In the genomic region with DNA sequence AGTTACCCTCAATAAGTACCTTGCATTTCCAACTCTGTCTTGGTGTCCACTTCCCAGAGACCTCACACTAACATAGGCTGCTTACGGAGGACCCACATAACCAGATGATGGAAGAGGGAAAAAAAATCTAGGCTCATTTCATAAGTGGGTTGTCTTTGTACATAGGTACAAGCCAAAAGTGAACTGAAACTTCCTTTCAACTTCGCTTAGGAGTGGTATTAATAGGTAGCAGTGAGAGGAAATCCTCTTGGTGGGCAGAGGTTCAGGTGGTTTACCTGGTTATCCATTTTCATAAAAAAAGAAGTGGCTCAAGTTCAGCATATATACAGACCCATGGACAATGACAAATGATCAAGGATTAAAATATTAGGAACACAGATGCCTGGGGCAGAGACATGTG, we compare ENCODE assay signal across 23 cellular contexts.
"Had no signal": no experiment of that assay in that cellular context is flagged by ENCODE, and none has a peak within 500 bp of the region (broad histone marks: within the 10 kb centered on the region; RNA-seq: fewer than 3 reads in every experiment).

No MANE protein-coding gene starts in this region.

- H3K27ac ChIP-seq: adrenal gland, ascending aorta, brain microvascular endothelial cell, foreskin keratinocyte, spleen, thyroid gland had no signal

- ATAC-seq: foreskin keratinocyte; left ventricle myocardium superior; natural killer cell treated with Interleukin-12 subunit alpha and Interleukin-12 subunit beta and Interleukin-15 and Interleukin-18, amount 100 ng/mL, for 72 hours had no signal

- H3K27ac Mint-ChIP-seq: activated CD4-positive, alpha-beta memory T cell treated with anti-CD3 and anti-CD28 coated beads for 36 hours; activated naive CD4-positive, alpha-beta T cell treated with anti-CD3 and anti-CD28 coated beads, Interleukin-2, amount 50 U/mL, for 24 hours; dendritic cell treated with granulocyte-macrophage colony-stimulating factor and Interleukin-4, amounts not matched to agents 40 ng/mL and 50 ng/mL, for 4 days; natural killer cell treated with Interleukin-12 subunit alpha and Interleukin-12 subunit beta and Interleukin-15 and Interleukin-18, amount 100 ng/mL, for 72 hours; progenitor cell of endocrine pancreas; stimulated activated naive CD8-positive, alpha-beta T cell treated with anti-CD3 and anti-CD28 coated beads, Interleukin-15, Interleukin-2, amounts not matched to agents 100 ng/mL and 50 ng/mL, for 24 hours had no signal

- H3K9me3 ChIP-seq: adrenal gland, spleen, thyroid gland had no signal

- H3K4me1 ChIP-seq: adrenal gland, ascending aorta, foreskin keratinocyte, spleen, thyroid gland had no signal

- H3K36me3 ChIP-seq: adrenal gland, ascending aorta, brain microvascular endothelial cell, spleen, thyroid gland had no signal

- H3K27me3 Mint-ChIP-seq: activated CD4-positive, alpha-beta memory T cell treated with anti-CD3 and anti-CD28 coated beads for 36 hours; activated naive CD4-positive, alpha-beta T cell treated with anti-CD3 and anti-CD28 coated beads, Interleukin-2, amount 50 U/mL, for 24 hours; progenitor cell of endocrine pancreas; stimulated activated naive CD8-positive, alpha-beta T cell treated with anti-CD3 and anti-CD28 coated beads, Interleukin-15, Interleukin-2, amounts not matched to agents 100 ng/mL and 50 ng/mL, for 24 hours had no signal

- H3K4me1 Mint-ChIP-seq: activated naive CD4-positive, alpha-beta T cell treated with anti-CD3 and anti-CD28 coated beads, Interleukin-2, amount 50 U/mL, for 24 hours had no signal

- H3K4me3 ChIP-seq: adrenal gland, ascending aorta, spleen, thyroid gland had no signal

- DNase-seq: activated CD4-positive, alpha-beta memory T cell treated with anti-CD3 and anti-CD28 coated beads for 36 hours; activated CD4-positive, alpha-beta T cell treated with anti-CD3 and anti-CD28 coated beads for 48 hours; activated gamma-delta T cell; adrenal gland; brain microvascular endothelial cell; caudate nucleus; effector CD8-positive, alpha-beta T cell; foreskin keratinocyte; hippocampal formation; left ventricle myocardium superior; mammary epithelial cell; midbrain; retina; spleen; stimulated activated CD4-positive, alpha-beta T cell treated with anti-CD3 and anti-CD28 coated beads, Interleukin-4, amount 100 ng/mL, for 24 hours; substantia nigra; thyroid gland had no signal

- H3K36me3 Mint-ChIP-seq: activated CD4-positive, alpha-beta memory T cell treated with anti-CD3 and anti-CD28 coated beads for 36 hours; natural killer cell treated with Interleukin-12 subunit alpha and Interleukin-12 subunit beta and Interleukin-15 and Interleukin-18, amount 100 ng/mL, for 72 hours had no signal

- H3K4me3 Mint-ChIP-seq: activated CD4-positive, alpha-beta memory T cell treated with anti-CD3 and anti-CD28 coated beads for 36 hours; activated naive CD4-positive, alpha-beta T cell treated with anti-CD3 and anti-CD28 coated beads, Interleukin-2, amount 50 U/mL, for 24 hours; dendritic cell treated with granulocyte-macrophage colony-stimulating factor and Interleukin-4, amounts not matched to agents 40 ng/mL and 50 ng/mL, for 4 days; natural killer cell treated with Interleukin-12 subunit alpha and Interleukin-12 subunit beta and Interleukin-15 and Interleukin-18, amount 100 ng/mL, for 72 hours; stimulated activated naive CD8-positive, alpha-beta T cell treated with anti-CD3 and anti-CD28 coated beads, Interleukin-15, Interleukin-2, amounts not matched to agents 100 ng/mL and 50 ng/mL, for 24 hours had no signal

- H3K27me3 ChIP-seq: adrenal gland, ascending aorta, brain microvascular endothelial cell, foreskin keratinocyte, spleen, thyroid gland had no signal

- H3K9me3 Mint-ChIP-seq: dendritic cell treated with granulocyte-macrophage colony-stimulating factor and Interleukin-4, amounts not matched to agents 40 ng/mL and 50 ng/mL, for 4 days; natural killer cell treated with Interleukin-12 subunit alpha and Interleukin-12 subunit beta and Interleukin-15 and Interleukin-18, amount 100 ng/mL, for 72 hours had no signal
